Comparison of ENCODE assay signal across 26 cellular contexts in genomic region chr1:15669074-15669473, GRCh38. TPM values are rescaled to one million over a fixed set of nuclear protein-coding genes. Genes with fewer than 3 reads are reported as not detected.
DNase-seq lines count a peak whose midpoint lies in the region; ATAC-seq, FAIRE-seq and TF ChIP-seq lines count a peak whose summit lies in the region.
"Had no signal": no experiment of that assay in that cellular context is flagged by ENCODE, and none has a peak within 500 bp of the region (broad histone marks: within the 10 kb centered on the region; RNA-seq: fewer than 3 reads in every experiment).

No MANE protein-coding gene starts in this region.

- H3K9me3 ChIP-seq in H9 (ENCODE audit: control insufficient read depth, low read depth, low read length) (no peaks in the 10 kb centered on the region), endodermal cell (ENCODE audit: control insufficient read depth, low read length) (no peaks in the 10 kb centered on the region), upper lobe of right lung (no peaks in the 10 kb centered on the region), colonic mucosa (no peaks in the 10 kb centered on the region)
- H3K9me3 ChIP-seq: A549; BE2C; BLaER1 treated with 17β-estradiol and CSF1 and Interleukin-3, amounts not matched to agents 10 nM and 100 nM had no signal

- H3K4ac ChIP-seq in H9 (ENCODE audit: low read depth, low read length), result no peak overlapping the region

- H3K27me3 ChIP-seq in H9 (ENCODE audit: insufficient read depth, low read length), result no peaks in the 10 kb centered on the region
- H3K27me3 ChIP-seq in endodermal cell (ENCODE audit: control insufficient read depth, insufficient read depth, low read length, poor library complexity, severe bottlenecking), result no peaks in the 10 kb centered on the region
- no peaks in the 10 kb centered on the region for H3K27me3 ChIP-seq in upper lobe of right lung
- no peaks in the 10 kb centered on the region for H3K27me3 ChIP-seq in colonic mucosa
- H3K27me3 ChIP-seq: BE2C; BLaER1 treated with 17β-estradiol and CSF1 and Interleukin-3, amounts not matched to agents 10 nM and 100 nM had no signal

- no peak overlapping the region for H2AK5ac ChIP-seq in H9 (ENCODE audit: insufficient read length, low read length)

- H2BK12ac ChIP-seq in H9 (ENCODE audit: insufficient read length, low read depth, low read length), result no peak overlapping the region

- no peak overlapping the region for H2BK5ac ChIP-seq in H9 (ENCODE audit: insufficient read length, low read length)

- H3K27me3 Mint-ChIP-seq in H9 (ENCODE audit: low read depth) (no peaks in the 10 kb centered on the region), endodermal cell (ENCODE audit: insufficient read depth) (no peaks in the 10 kb centered on the region)
- H3K27me3 Mint-ChIP-seq: CD4-positive, alpha-beta T cell; CD8-positive, alpha-beta memory T cell had no signal

- H3K4me1 ChIP-seq in H9 (ENCODE audit: insufficient read depth, low read length) (no peaks in the 10 kb centered on the region; the same call in 1 of the 2 replicates), endodermal cell (ENCODE audit: control insufficient read depth, insufficient read depth, low read length) (no peaks in the 10 kb centered on the region), upper lobe of right lung (no peaks in the 10 kb centered on the region), colonic mucosa (no peaks in the 10 kb centered on the region)
- H3K4me1 ChIP-seq: A549, BE2C had no signal

- intact Hi-C loops in upper lobe of right lung (cut with DNase I) (no loop called here), colonic mucosa (cut with DNase I) (no loop called here)

- no peak overlapping the region for H2BK20ac ChIP-seq in H9 (ENCODE audit: low read depth, low read length, poor library complexity, severe bottlenecking)

- no peak overlapping the region for H3K4me3 ChIP-seq in endodermal cell (ENCODE audit: low read length)
- H3K4me3 ChIP-seq in upper lobe of right lung, result no peak overlapping the region
- no peak overlapping the region for H3K4me3 ChIP-seq in colonic mucosa
- H3K4me3 ChIP-seq: A549; BLaER1 treated with 17β-estradiol and CSF1 and Interleukin-3, amounts not matched to agents 10 nM and 100 nM; GM12878; GM23248 had no signal

- H3K36me3 ChIP-seq in endodermal cell (ENCODE audit: control insufficient read depth, insufficient read depth, low read length), result peaks cover 4% of the 10 kb centered on the region
- no peaks in the 10 kb centered on the region for H3K36me3 ChIP-seq in upper lobe of right lung
- H3K36me3 ChIP-seq in colonic mucosa, result no peaks in the 10 kb centered on the region
- H3K36me3 ChIP-seq: BE2C had no signal

- H3K18ac ChIP-seq in H9 (ENCODE audit: insufficient read length, low read depth, low read length), result no peak overlapping the region

- peak; percentile 4 for FAIRE-seq in GM19239 (lab: Jason Lieb, UNC)
- FAIRE-seq: A549, D721Med, GM12878, GM18507, H54 had no signal

- no peak overlapping the region for H3K23ac ChIP-seq in H9 (ENCODE audit: insufficient read length, low read depth, low read length)

- DNase-seq in GM19239 (ENCODE audit: insufficient read length, low spot score) (no peak), H9 (peak; percentile 50), endodermal cell (peak; percentile 59), upper lobe of right lung (peak; percentile 37), colonic mucosa (no peak), NCI-H1048 (lab: John Stamatoyannopoulos, UW) (no peak)
- DNase-seq: 8988T; ACHN; AML-193; BE2C; CD4-positive, alpha-beta T cell; CD8-positive, alpha-beta memory T cell; DMS 273 treated with DMSO at 0.1 percent for 48 hours; DMS79; EL; GDM1; GM23248; HCEC 1CT had no signal

- H3K9me3 Mint-ChIP-seq in H9 (no peaks in the 10 kb centered on the region), endodermal cell (no peaks in the 10 kb centered on the region)
- H3K9me3 Mint-ChIP-seq: CD4-positive, alpha-beta T cell; CD8-positive, alpha-beta memory T cell had no signal

- H2BK120ac ChIP-seq in H9 (ENCODE audit: low read depth, low read length, poor library complexity, severe bottlenecking), result no peak overlapping the region

- no CpG with 5 or more reads among the region's 10 CpGs for WGBS in H9 (ENCODE audit: extremely low coverage, insufficient read length, low lambda C conversion rate)
- 77 to 84% methylated on average over 7 to 10 of the region's 10 CpGs for WGBS in endodermal cell (ENCODE audit: insufficient coverage in 1 of 2, insufficient read length in 1 of 2), 2 experiments

- no peak overlapping the region for H3K56ac ChIP-seq in H9 (ENCODE audit: insufficient read length, low read depth, low read length)

- H4K91ac ChIP-seq in H9 (ENCODE audit: insufficient read length, low read depth, low read length), result no peak overlapping the region

- H4K8ac ChIP-seq in H9 (replicated peaks; ENCODE audit: insufficient read length, low read depth, low read length), result no peak overlapping the region

- H3K14ac ChIP-seq in H9 (ENCODE audit: insufficient read depth, low read length), result no peak overlapping the region

- ATAC-seq in upper lobe of right lung (no peak), GM21381 (IDR thresholded peaks at IDR 0.05; ENCODE audit: unreplicated experiment) (no peak)
- ATAC-seq: A549, GM12878 had no signal

- H3K9ac ChIP-seq in H9 (ENCODE audit: extremely low read depth, insufficient read length, low read length), result no peak overlapping the region
- H3K9ac ChIP-seq in endodermal cell (ENCODE audit: extremely low read depth, low read length, poor library complexity, severe bottlenecking), result no peak overlapping the region
- H3K9ac ChIP-seq in colonic mucosa (ENCODE audit: low read depth in 2 of 2, low read length in 2 of 2), result no peak overlapping the region
- H3K9ac ChIP-seq: BLaER1 treated with 17β-estradiol and CSF1 and Interleukin-3, amounts not matched to agents 10 nM and 100 nM; GM23248 had no signal

- H3K4me3 Mint-ChIP-seq in H9 (no peak overlapping the region), endodermal cell (no peak overlapping the region)
- H3K4me3 Mint-ChIP-seq: CD14-positive monocyte; CD4-positive, alpha-beta T cell; CD8-positive, alpha-beta memory T cell had no signal

- no peak overlapping the region for H3T11ph ChIP-seq in H9 (ENCODE audit: low read length)

- H3K79me1 ChIP-seq in H9 (ENCODE audit: insufficient read depth, low read depth, low read length, poor library complexity, severe bottlenecking), result no peaks in the 10 kb centered on the region

- H3K27ac Mint-ChIP-seq in H9 (peak overlapping the region in 1 of 3 experiments; percentile 62; a peak in 1 of 7 replicates), endodermal cell (no peak overlapping the region)
- H3K27ac Mint-ChIP-seq: CD14-positive monocyte; CD4-positive, alpha-beta T cell; CD8-positive, alpha-beta memory T cell had no signal

- H2BK15ac ChIP-seq in H9 (ENCODE audit: low read depth, low read length), result no peak overlapping the region

- no peak overlapping the region for H3K27ac ChIP-seq in H9 (ENCODE audit: insufficient read length, low read depth, low read length)
- H3K27ac ChIP-seq in endodermal cell (ENCODE audit: low read depth, low read length), result no peak overlapping the region
- no peak overlapping the region for H3K27ac ChIP-seq in upper lobe of right lung
- H3K27ac ChIP-seq in colonic mucosa, result no peak overlapping the region
- H3K27ac ChIP-seq: A549; BLaER1 treated with 17β-estradiol and CSF1 and Interleukin-3, amounts not matched to agents 10 nM and 100 nM; GM23248 had no signal

- no peak overlapping the region for H4K5ac ChIP-seq in H9 (ENCODE audit: insufficient read length, low read depth, low read length)

- no peaks in the 10 kb centered on the region for H3K23me2 ChIP-seq in H9 (ENCODE audit: insufficient read length, low read depth, low read length, poor library complexity, severe bottlenecking)

- no peak overlapping the region for H2AFZ ChIP-seq in H9 (ENCODE audit: low read length)
- H2AFZ ChIP-seq: GM23248 had no signal

- H3K79me2 ChIP-seq in H9 (ENCODE audit: insufficient read depth, low read length), result no peaks in the 10 kb centered on the region

- H3K4me2 ChIP-seq in H9 (ENCODE audit: insufficient read depth, insufficient read length, low read length), result no peak overlapping the region
- H3K4me2 ChIP-seq: A549; BLaER1 treated with 17β-estradiol and CSF1 and Interleukin-3, amounts not matched to agents 10 nM and 100 nM had no signal

- TF ChIP-seq CTCF in H9 (conservative IDR thresholded peaks at IDR 0.05) (no peak), endodermal cell (conservative IDR thresholded peaks at IDR 0.05) (no peak), upper lobe of right lung (IDR thresholded peaks at IDR 0.05) (no peak), colonic mucosa (IDR thresholded peaks at IDR 0.05) (no peak)

- no peaks in the 10 kb centered on the region for H4K20me1 ChIP-seq in H9 (ENCODE audit: control insufficient read depth, insufficient read depth, insufficient read length)

- H3K4me1 Mint-ChIP-seq in H9, result peaks cover 16 to 25% of the 10 kb centered on the region in 2 experiments
- H3K4me1 Mint-ChIP-seq in endodermal cell, result peaks cover 2% of the 10 kb centered on the region

- H3K36me3 Mint-ChIP-seq in H9 (ENCODE audit: insufficient read depth in 1 of 3, low read depth in 3 of 3) (peaks cover 0 to 2% (median 0%) of the 10 kb centered on the region in 3 experiments; a peak in 2 of 7 replicates), endodermal cell (ENCODE audit: low read depth) (peaks cover 4% of the 10 kb centered on the region)

RNA-seq across cellular contexts. Expression of gene PLEKHM2, which starts 15.0 kb away (rescaled TPM):
- total RNA-seq in H9 (2021) (45.9 and 50.4 TPM in 2 replicates), endodermal cell (10 to 100 TPM; 46.9 to 50.4 TPM), upper lobe of right lung (90.9 TPM), colonic mucosa (10 to 100 TPM; 32.7 to 37.2 TPM)
- 41.0 TPM for polyA plus RNA-seq in endodermal cell (2013, experiment 1 of 2)
- 37.9 TPM for polyA plus RNA-seq in endodermal cell (2013, experiment 2 of 2)

RNA-seq across cellular contexts. Expression of gene DDI2, which starts 51.8 kb away (rescaled TPM):
- total RNA-seq in H9 (2021), result 45.0 and 51.0 TPM in 2 replicates
- total RNA-seq in endodermal cell, result 10 to 100 TPM; 36.0 to 37.6 TPM
- 10.6 TPM for polyA plus RNA-seq in endodermal cell (2013, experiment 1 of 2)
- 11.3 TPM for polyA plus RNA-seq in endodermal cell (2013, experiment 2 of 2)
- total RNA-seq in upper lobe of right lung, result 40.9 TPM
- total RNA-seq in colonic mucosa, result 10 to 100 TPM; 28.6 to 38.7 TPM

Comparison
In these comparisons a context has a peak if more than half of its experiments do, and no peak if none do; other contexts are left out.
1. DNase-seq: peak in H9 (single experiment), endodermal cell (single experiment) and upper lobe of right lung (single experiment); none in GM19239 (single experiment), colonic mucosa (single experiment) and NCI-H1048 (single experiment).